8 cellular contexts compared by ENCODE assay signal in the genomic region with DNA sequence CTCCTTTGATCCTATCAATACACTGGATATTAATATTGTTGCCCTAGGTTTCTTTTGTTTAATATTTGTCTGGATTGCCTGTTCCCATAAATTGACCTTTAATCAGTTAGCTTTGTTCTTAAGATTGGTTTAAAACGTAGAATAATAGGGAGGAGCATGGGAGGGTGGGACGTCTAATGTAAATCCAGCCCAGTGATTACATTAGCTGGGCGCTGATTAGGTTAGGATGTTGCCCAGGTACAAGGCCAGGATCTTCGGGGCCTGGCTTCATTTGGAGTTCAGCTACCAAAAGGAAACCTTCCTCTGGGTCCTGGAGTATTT. TPM values are rescaled to one million over a fixed set of nuclear protein-coding genes. Genes with fewer than 3 reads are reported as not detected.
DNase-seq lines count a peak whose midpoint lies in the region; ATAC-seq and TF ChIP-seq lines count a peak whose summit lies in the region.

A gene with protein sequence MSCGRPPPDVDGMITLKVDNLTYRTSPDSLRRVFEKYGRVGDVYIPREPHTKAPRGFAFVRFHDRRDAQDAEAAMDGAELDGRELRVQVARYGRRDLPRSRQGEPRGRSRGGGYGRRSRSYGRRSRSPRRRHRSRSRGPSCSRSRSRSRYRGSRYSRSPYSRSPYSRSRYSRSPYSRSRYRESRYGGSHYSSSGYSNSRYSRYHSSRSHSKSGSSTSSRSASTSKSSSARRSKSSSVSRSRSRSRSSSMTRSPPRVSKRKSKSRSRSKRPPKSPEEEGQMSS (plus strand): TSS at position 199 of the 321 bp plus-strand sequence. CDS start 308 bp downstream, outside the sequence.

- CTCF ChIA-PET in activated CD8-positive, alpha-beta T cell treated with anti-CD3 and anti-CD28 coated beads for 36 hours (lab: Charles Lee) = interaction anchor here (0.8 to 12.0 kb wide), 18 partner anchors 8 to 724 kb away, joined by 3 to 185 read pairs (median 4); a partner anchor contains a TSS

- intact Hi-C loops in activated CD8-positive, alpha-beta T cell treated with anti-CD3 and anti-CD28 coated beads for 36 hours (cut with micrococcal nuclease) = loop anchor here (5.0 to 10.0 kb wide), 2 partner anchors 94 to 638 kb away; a partner anchor contains a TSS
- intact Hi-C loops in left cardiac atrium (cut with DNase I) = loop anchor here in 1 of 2 donors (10.0 kb wide), 3 partner anchors 92 to 1328 kb away; a partner anchor contains a TSS
- intact Hi-C loops in sigmoid colon (cut with DNase I) = loop anchor here (2.0 to 10.0 kb wide), 7 partner anchors 94 to 721 kb away; a partner anchor contains a TSS

- POLR2A ChIA-PET in activated CD8-positive, alpha-beta T cell treated with anti-CD3 and anti-CD28 coated beads for 36 hours (lab: Charles Lee) = interaction anchor here (0.8 to 5.4 kb wide), 7 partner anchors 14 to 164 kb away, joined by 3 to 57 read pairs (median 8); a partner anchor contains a TSS

- WGBS in sigmoid colon, 2 donors = 0 to 1% methylated on average over 4 of the region's 4 CpGs

- no peaks in the 10 kb centered on the region for H3K36me3 ChIP-seq in sigmoid colon

- peak within 1 kb of the TSS; percentile 93 for H3K27ac ChIP-seq in HL-60 (replicated peaks)
- peak within 1 kb of the TSS; percentile 91 to 99 (median 98) for H3K27ac ChIP-seq in sigmoid colon

- peak within 1 kb of the TSS; percentile 100 for H3K4me3 Mint-ChIP-seq in activated CD8-positive, alpha-beta T cell treated with anti-CD3 and anti-CD28 coated beads for 36 hours

- H3K27me3 ChIP-seq in HL-60 (ENCODE audit: insufficient read depth, poor library complexity, severe bottlenecking) (no peaks in the 10 kb centered on the region), sigmoid colon (no peaks in the 10 kb centered on the region)

- H3K27me3 Mint-ChIP-seq in activated CD8-positive, alpha-beta T cell treated with anti-CD3 and anti-CD28 coated beads for 36 hours = no peaks in the 10 kb centered on the region

- peak within 1 kb of the TSS; percentile 98 for H3K27ac Mint-ChIP-seq in activated CD8-positive, alpha-beta T cell treated with anti-CD3 and anti-CD28 coated beads for 36 hours

- H3K4me3 ChIP-seq in HL-60 (replicated peaks; ENCODE audit: insufficient read depth, low read length) (peak within 1 kb of the TSS; percentile 81), sigmoid colon (peak within 1 kb of the TSS; percentile 71 to 83 (median 80))

- no peak for TF ChIP-seq EP300 in sigmoid colon (IDR thresholded peaks at IDR 0.05)

- TF ChIP-seq CTCF in HL-60 (IDR thresholded peaks at IDR 0.05; ENCODE audit: insufficient read depth, low read length) = no peak
- TF ChIP-seq CTCF in activated CD8-positive, alpha-beta T cell treated with anti-CD3 and anti-CD28 coated beads for 36 hours (IDR thresholded peaks at IDR 0.05) = no peak
- no peak for TF ChIP-seq CTCF in sigmoid colon (IDR thresholded peaks at IDR 0.05)

- H3K4me1 Mint-ChIP-seq in activated CD8-positive, alpha-beta T cell treated with anti-CD3 and anti-CD28 coated beads for 36 hours (ENCODE audit: low read depth) = peaks cover 22% of the 10 kb centered on the region

- peak; percentile 32 for ATAC-seq in GM21367 (IDR thresholded peaks at IDR 0.05; ENCODE audit: unreplicated experiment)
- ATAC-seq in activated CD8-positive, alpha-beta T cell treated with anti-CD3 and anti-CD28 coated beads for 36 hours = peak; percentile 18
- no peak for ATAC-seq in left cardiac atrium

- H3K9me3 ChIP-seq in sigmoid colon = no peaks in the 10 kb centered on the region

- TF ChIP-seq POLR2A in sigmoid colon (IDR thresholded peaks at IDR 0.05) = no peak

- H3K4me1 ChIP-seq in sigmoid colon = peaks cover 0 to 20% (median 17%) of the 10 kb centered on the region in 4 donors

- H3K9me3 Mint-ChIP-seq in activated CD8-positive, alpha-beta T cell treated with anti-CD3 and anti-CD28 coated beads for 36 hours = no peaks in the 10 kb centered on the region

- H3K36me3 Mint-ChIP-seq in activated CD8-positive, alpha-beta T cell treated with anti-CD3 and anti-CD28 coated beads for 36 hours (ENCODE audit: low read depth) = peaks cover 21% of the 10 kb centered on the region

- DNase-seq in DMS79 (lab: John Stamatoyannopoulos, UW) = peak; percentile 82
- no peak for DNase-seq in HL-60 (ENCODE audit: low read depth in 1 of 2, low spot score in 1 of 2)
- DNase-seq in activated CD8-positive, alpha-beta T cell treated with anti-CD3 and anti-CD28 coated beads for 36 hours = no peak
- DNase-seq in left cardiac atrium = no peak
- DNase-seq in sigmoid colon = no peak
- no peak for DNase-seq in activated CD4-positive, CD25-positive, alpha-beta regulatory T cell treated with anti-CD3 and anti-CD28 coated beads, Interleukin-2, amount 50 U/mL, for 72 hours
- no peak for DNase-seq in HuH-7 (ENCODE audit: low spot score)

RNA-seq across cellular contexts. Expression of the gene that starts here (rescaled TPM):
- total RNA-seq in activated CD8-positive, alpha-beta T cell treated with anti-CD3 and anti-CD28 coated beads for 36 hours = 10 to 100 TPM; 23.0 to 24.7 TPM
- 10 to 100 TPM; 23.5 to 37.2 TPM for total RNA-seq in left cardiac atrium
- 10 to 100 TPM; 15.0 to 30.4 (median 25.2) TPM for total RNA-seq in sigmoid colon
- 10 to 100 TPM; 34.6 to 54.7 (median 37.2) TPM for polyA plus RNA-seq in sigmoid colon

Comparison
In these comparisons a context has a peak if more than half of its experiments do, and no peak if none do; other contexts are left out.
1. ATAC-seq: peak in GM21367 (single experiment) and activated CD8-positive, alpha-beta T cell treated with anti-CD3 and anti-CD28 coated beads for 36 hours (single experiment); none in left cardiac atrium (0 of 2).